In genomic region chr2:181658444-181658843, GRCh38 we compare ENCODE assay signal across 19 cellular contexts. TPM values are rescaled to one million over a fixed set of nuclear protein-coding genes. Genes with fewer than 3 reads are reported as not detected.
A peak's percentile ranks its signal among the peaks of the same experiment; 100 is the strongest.
DNase-seq lines count a peak whose midpoint lies in the region; ATAC-seq and TF ChIP-seq lines count a peak whose summit lies in the region.
"Had no signal": no experiment of that assay in that cellular context is flagged by ENCODE, and none has a peak within 500 bp of the region (broad histone marks: within the 10 kb centered on the region; RNA-seq: fewer than 3 reads in every experiment).

No MANE protein-coding gene starts in this region.

- no peaks in the 10 kb centered on the region for H3K36me3 ChIP-seq in endocrine pancreas (ENCODE audit: control insufficient read depth, insufficient read depth, low read length)
- H3K36me3 ChIP-seq in transverse colon, result no peaks in the 10 kb centered on the region
- H3K36me3 ChIP-seq: cardiac muscle cell, heart left ventricle, neutrophil had no signal

- H3K9me3 ChIP-seq in endocrine pancreas (ENCODE audit: control insufficient read depth, low read length) (no peaks in the 10 kb centered on the region), transverse colon (no peaks in the 10 kb centered on the region)
- H3K9me3 ChIP-seq: heart left ventricle, neutrophil, testis had no signal

- intact Hi-C loops in transverse colon (cut with DNase I; ENCODE audit: low total_unique reads), result no loop called here

- in situ Hi-C loops in transverse colon (cut with MboI; ENCODE audit: low pct_ligation_motif_present in 1 of 4, low pct_unique_long_range_greater_than_20kb in 1 of 4, low sequenced_read_pairs in 3 of 4), result no loop called here

- DNase-seq in DMS 273 treated with DMSO at 0.1 percent for 48 hours (lab: John Stamatoyannopoulos, UW), result peak; percentile 83
- DNase-seq in NCI-H1092 (lab: John Stamatoyannopoulos, UW), result peak; percentile 39
- peak; percentile 91 for DNase-seq in NCI-H524 treated with DMSO at 0.1 percent for 48 hours (lab: John Stamatoyannopoulos, UW)
- no peak for DNase-seq in transverse colon
- DNase-seq: activated B cell treated with CpG ODN at 0.5 μM for 24 hours; heart left ventricle; NCI-H526 treated with DMSO at 0.1 percent for 48 hours; RPMI8226; stimulated activated CD4-positive, alpha-beta T cell treated with anti-CD3 and anti-CD28 coated beads, Interleukin-4, amount 100 ng/mL, for 4 hours; testis had no signal

- no peak overlapping the region for H3K27ac ChIP-seq in transverse colon
- H3K27ac ChIP-seq: cardiac muscle cell, heart left ventricle, neutrophil, testis had no signal

- H3K4me1 ChIP-seq in endocrine pancreas (ENCODE audit: control insufficient read depth, insufficient read depth, low read length) (peaks cover 30% of the 10 kb centered on the region), transverse colon (peaks cover 0 to 14% (median 6%) of the 10 kb centered on the region in 4 donors)

- no peak for TF ChIP-seq POLR2A in transverse colon (IDR thresholded peaks at IDR 0.05)

- 83 to 100% methylated on average over 4 of the region's 4 CpGs for WGBS in transverse colon (ENCODE audit: low coverage in 1 of 2), 2 donors

- H3K9ac ChIP-seq in endocrine pancreas (ENCODE audit: control insufficient read depth, insufficient read depth, low read length), result no peak overlapping the region

- no peak for TF ChIP-seq CTCF in transverse colon (IDR thresholded peaks at IDR 0.05)

- peak overlapping the region; percentile 77 for H3K4me3 ChIP-seq in endocrine pancreas (ENCODE audit: control insufficient read depth, insufficient read depth, low read length)
- no peak overlapping the region for H3K4me3 ChIP-seq in transverse colon
- H3K4me3 ChIP-seq: cardiac muscle cell, heart left ventricle, testis had no signal

- H3K27me3 ChIP-seq in endocrine pancreas (ENCODE audit: control insufficient read depth, insufficient read depth, low read length) (no peaks in the 10 kb centered on the region), transverse colon (peaks cover 25% of the 10 kb centered on the region)
- H3K27me3 ChIP-seq: testis had no signal

- no peak for TF ChIP-seq EP300 in transverse colon (IDR thresholded peaks at IDR 0.05; ENCODE audit: low read depth)

- no peak for ATAC-seq in HG03135 (IDR thresholded peaks at IDR 0.05; ENCODE audit: unreplicated experiment)
- ATAC-seq in GM18873 (IDR thresholded peaks at IDR 0.05; ENCODE audit: low FRiP score, unreplicated experiment), result no peak
- ATAC-seq in HG03378 (IDR thresholded peaks at IDR 0.05; ENCODE audit: unreplicated experiment), result no peak
- ATAC-seq: activated T-helper 17 cell treated with anti-CD3 and anti-CD28 coated beads, Interleukin-2, amount 50 U/mL, for 72 hours; heart left ventricle had no signal

RNA-seq across cellular contexts. Expression of gene CERKL, which starts 1.5 kb away (rescaled TPM):
- total RNA-seq in transverse colon, result under 1 TPM in 1 of 4 donors, not detected in 3; 0.32 TPM
- total RNA-seq: activated CD8-positive, alpha-beta memory T cell treated with anti-CD3 and anti-CD28 coated beads for 36 hours; activated T-helper 17 cell treated with anti-CD3 and anti-CD28 coated beads, Interleukin-2, amount 50 U/mL, for 72 hours; heart left ventricle had no signal

RNA-seq across cellular contexts. Expression of gene NEUROD1, which starts 21.9 kb away (rescaled TPM):
- 1 to 10 TPM in 1 of 4 donors, under 1 TPM in 1, not detected in 2; 0.48 to 1.8 TPM for total RNA-seq in transverse colon
- total RNA-seq: activated B cell treated with CpG ODN at 0.5 μM for 24 hours; activated CD8-positive, alpha-beta memory T cell treated with anti-CD3 and anti-CD28 coated beads for 36 hours; activated T-helper 17 cell treated with anti-CD3 and anti-CD28 coated beads, Interleukin-2, amount 50 U/mL, for 72 hours; cardiac muscle cell; heart left ventricle; MCF 10A had no signal
